21 cellular contexts compared by ENCODE assay signal in the genomic region with DNA sequence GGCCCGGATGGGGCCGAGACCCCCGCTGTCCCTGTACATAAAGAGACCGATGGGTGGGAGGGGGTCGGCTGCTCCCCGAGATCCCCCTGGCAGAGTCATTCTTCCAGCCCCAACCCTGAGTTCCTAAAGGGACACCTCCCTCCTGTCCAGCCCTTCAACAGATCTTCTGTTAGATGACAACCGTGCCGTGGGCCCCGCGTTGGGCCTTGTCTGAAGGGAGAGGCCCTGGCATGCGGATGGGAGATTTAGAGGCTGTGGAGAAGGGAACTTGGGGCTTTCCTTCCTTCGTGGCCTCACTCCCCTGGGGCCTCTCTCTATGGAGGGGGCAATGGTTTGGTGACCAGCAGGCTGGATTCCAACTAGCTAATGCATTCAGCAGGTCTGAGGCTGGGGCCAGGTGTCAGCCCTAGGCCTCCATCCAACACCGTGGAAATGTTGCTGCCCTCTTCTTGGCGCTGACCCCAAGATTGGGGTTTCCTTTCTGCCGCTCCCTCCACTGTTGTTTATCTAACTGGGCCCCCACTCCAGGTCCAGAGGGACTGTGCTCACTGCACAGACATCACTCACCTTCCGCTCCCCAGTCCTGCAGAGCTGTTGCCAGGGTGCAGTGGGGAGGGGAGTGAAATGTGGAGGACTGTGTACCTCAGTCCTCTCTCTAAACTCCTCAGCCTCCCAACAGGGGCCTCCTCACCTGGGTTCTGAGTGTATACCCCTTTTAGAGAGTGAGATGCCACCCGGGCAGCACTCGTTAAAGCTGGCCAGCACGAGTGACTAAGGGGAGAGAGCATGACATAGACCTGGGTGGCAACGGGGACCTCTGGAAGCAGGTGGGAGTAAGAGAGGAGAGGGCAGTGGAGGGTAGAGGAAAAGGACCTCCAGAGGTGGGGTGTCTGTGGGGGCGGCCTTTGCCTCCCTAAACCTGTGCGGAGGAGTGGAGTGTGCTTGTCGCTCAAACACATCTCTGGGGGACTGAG. TPM values are rescaled to one million over a fixed set of nuclear protein-coding genes. Genes with fewer than 3 reads are reported as not detected.
DNase-seq lines count a peak whose midpoint lies in the region; ATAC-seq, FAIRE-seq and TF ChIP-seq lines count a peak whose summit lies in the region.
"Had no signal": no experiment of that assay in that cellular context is flagged by ENCODE, and none has a peak within 500 bp of the region (broad histone marks: within the 10 kb centered on the region; RNA-seq: fewer than 3 reads in every experiment).

No MANE protein-coding gene starts in this region.

- peaks cover 7% of the 10 kb centered on the region for H3K4me1 Mint-ChIP-seq in activated naive CD8-positive, alpha-beta T cell (ENCODE audit: low read depth)
- no peaks in the 10 kb centered on the region for H3K4me1 Mint-ChIP-seq in activated naive CD8-positive, alpha-beta T cell treated with anti-CD3 and anti-CD28 coated beads for 36 hours
- peaks cover 6% of the 10 kb centered on the region for H3K4me1 Mint-ChIP-seq in stimulated activated effector memory CD8-positive, alpha-beta T cell treated with anti-CD3 and anti-CD28 coated beads, Interleukin-12 subunit alpha, Interleukin-12 subunit beta, amount 100 ng/mL, for 72 hours
- H3K4me1 Mint-ChIP-seq: nephron had no signal

- H3K36me3 ChIP-seq in bronchial epithelial cell (ENCODE audit: control insufficient read depth, insufficient read depth, low read length): no peaks in the 10 kb centered on the region

- no peak for TF ChIP-seq CTCF in bronchial epithelial cell (IDR thresholded peaks at IDR 0.05; ENCODE audit: insufficient read depth, low read length, severe bottlenecking)

- H3K9me3 Mint-ChIP-seq in activated naive CD8-positive, alpha-beta T cell (ENCODE audit: low read depth): no peaks in the 10 kb centered on the region
- H3K9me3 Mint-ChIP-seq in activated naive CD8-positive, alpha-beta T cell treated with anti-CD3 and anti-CD28 coated beads for 36 hours: no peaks in the 10 kb centered on the region
- H3K9me3 Mint-ChIP-seq in stimulated activated effector memory CD8-positive, alpha-beta T cell treated with anti-CD3 and anti-CD28 coated beads, Interleukin-12 subunit alpha, Interleukin-12 subunit beta, amount 100 ng/mL, for 72 hours: no peaks in the 10 kb centered on the region
- H3K9me3 Mint-ChIP-seq: activated CD4-positive, alpha-beta memory T cell treated with anti-CD3 and anti-CD28 coated beads, Interleukin-2, amount 10 ng/mL, durations not matched to agents 7 days and 5 days; nephron had no signal

- no peak for ATAC-seq in stimulated activated effector memory CD8-positive, alpha-beta T cell treated with anti-CD3 and anti-CD28 coated beads, Interleukin-12 subunit alpha, Interleukin-12 subunit beta, amount 100 ng/mL, for 72 hours
- no peak for ATAC-seq in HG03159 (IDR thresholded peaks at IDR 0.05; ENCODE audit: unreplicated experiment)
- ATAC-seq: sciatic nerve had no signal

- peak; percentile 32 for FAIRE-seq in bronchial epithelial cell (lab: Jason Lieb, UNC)
- FAIRE-seq: A204.1, GM12892, GM19239, HTR-8/SVneo had no signal

- peaks cover 24% of the 10 kb centered on the region for H3K27me3 ChIP-seq in bronchial epithelial cell (ENCODE audit: control insufficient read depth, insufficient read depth, low read length)

- no peak overlapping the region for H3K27ac Mint-ChIP-seq in activated naive CD8-positive, alpha-beta T cell
- no peak overlapping the region for H3K27ac Mint-ChIP-seq in activated naive CD8-positive, alpha-beta T cell treated with anti-CD3 and anti-CD28 coated beads for 36 hours
- H3K27ac Mint-ChIP-seq in stimulated activated effector memory CD8-positive, alpha-beta T cell treated with anti-CD3 and anti-CD28 coated beads, Interleukin-12 subunit alpha, Interleukin-12 subunit beta, amount 100 ng/mL, for 72 hours: no peak overlapping the region
- H3K27ac Mint-ChIP-seq: activated CD4-positive, alpha-beta memory T cell treated with anti-CD3 and anti-CD28 coated beads, Interleukin-2, amount 10 ng/mL, durations not matched to agents 7 days and 5 days; nephron had no signal

- peaks cover 30% of the 10 kb centered on the region for H3K27me3 Mint-ChIP-seq in activated naive CD8-positive, alpha-beta T cell
- peaks cover 52% of the 10 kb centered on the region for H3K27me3 Mint-ChIP-seq in activated naive CD8-positive, alpha-beta T cell treated with anti-CD3 and anti-CD28 coated beads for 36 hours

- no peak for DNase-seq in activated naive CD8-positive, alpha-beta T cell treated with anti-CD3 and anti-CD28 coated beads for 36 hours
- DNase-seq in bronchial epithelial cell (ENCODE audit: low read depth) (no peak), NCI-H526 treated with DMSO at 0.1 percent for 48 hours (lab: John Stamatoyannopoulos, UW) (no peak)
- no peak for DNase-seq in stimulated activated effector memory CD8-positive, alpha-beta T cell treated with anti-CD3 and anti-CD28 coated beads, Interleukin-12 subunit alpha, Interleukin-12 subunit beta, amount 100 ng/mL, for 72 hours (ENCODE audit: low spot score in 2 of 2)
- DNase-seq: activated CD4-positive, alpha-beta memory T cell treated with anti-CD3 and anti-CD28 coated beads, Interleukin-2, amount 10 ng/mL, durations not matched to agents 7 days and 5 days; anterior cingulate cortex; central memory CD4-positive, alpha-beta T cell; COR-L47; mesendoderm; NCI-H1694 treated with DMSO at 0.1 percent for 48 hours; NCI-H69 had no signal

- H3K36me3 Mint-ChIP-seq in activated naive CD8-positive, alpha-beta T cell: no peaks in the 10 kb centered on the region
- no peaks in the 10 kb centered on the region for H3K36me3 Mint-ChIP-seq in activated naive CD8-positive, alpha-beta T cell treated with anti-CD3 and anti-CD28 coated beads for 36 hours
- no peaks in the 10 kb centered on the region for H3K36me3 Mint-ChIP-seq in stimulated activated effector memory CD8-positive, alpha-beta T cell treated with anti-CD3 and anti-CD28 coated beads, Interleukin-12 subunit alpha, Interleukin-12 subunit beta, amount 100 ng/mL, for 72 hours

- H3K4me3 Mint-ChIP-seq in activated naive CD8-positive, alpha-beta T cell: peak overlapping the region; percentile 38
- no peak overlapping the region for H3K4me3 Mint-ChIP-seq in activated naive CD8-positive, alpha-beta T cell treated with anti-CD3 and anti-CD28 coated beads for 36 hours
- peak overlapping the region; percentile 17 for H3K4me3 Mint-ChIP-seq in stimulated activated effector memory CD8-positive, alpha-beta T cell treated with anti-CD3 and anti-CD28 coated beads, Interleukin-12 subunit alpha, Interleukin-12 subunit beta, amount 100 ng/mL, for 72 hours
- H3K4me3 Mint-ChIP-seq: activated CD4-positive, alpha-beta memory T cell treated with anti-CD3 and anti-CD28 coated beads, Interleukin-2, amount 10 ng/mL, durations not matched to agents 7 days and 5 days; nephron had no signal

- no peak overlapping the region for H3K4me3 ChIP-seq in bronchial epithelial cell (ENCODE audit: low read depth, low read length)

RNA-seq across cellular contexts. Expression of a gene that starts 6.7 kb away (rescaled TPM):
- not detected for total RNA-seq in activated naive CD8-positive, alpha-beta T cell treated with anti-CD3 and anti-CD28 coated beads for 36 hours
- not detected in 2 replicates for total RNA-seq in bronchial epithelial cell
- total RNA-seq: activated CD4-positive, alpha-beta memory T cell treated with anti-CD3 and anti-CD28 coated beads, Interleukin-2, amount 10 ng/mL, durations not matched to agents 7 days and 5 days; GM23248; sciatic nerve; subcutaneous adipose tissue had no signal

RNA-seq across cellular contexts. Expression of a gene that starts 11.6 kb away (rescaled TPM):
- total RNA-seq in activated naive CD8-positive, alpha-beta T cell treated with anti-CD3 and anti-CD28 coated beads for 36 hours: 10 to 100 TPM; 22.7 to 24.8 TPM
- 3.3 and 5.3 TPM in 2 replicates for total RNA-seq in bronchial epithelial cell

RNA-seq across cellular contexts. Expression of a gene that starts 19.6 kb away (rescaled TPM):
- 10 to 100 TPM; 22.8 to 24.9 TPM for total RNA-seq in activated naive CD8-positive, alpha-beta T cell treated with anti-CD3 and anti-CD28 coated beads for 36 hours
- 50.4 and 52.9 TPM in 2 replicates for total RNA-seq in bronchial epithelial cell

RNA-seq across cellular contexts. Expression of a gene that starts 30.1 kb away (rescaled TPM):
- 1,000 to 10,000 TPM; 2,498 to 2,524 TPM for total RNA-seq in activated naive CD8-positive, alpha-beta T cell treated with anti-CD3 and anti-CD28 coated beads for 36 hours
- 200 and 396 TPM in 2 replicates for total RNA-seq in bronchial epithelial cell

RNA-seq across cellular contexts. Expression of a gene that starts 36.2 kb away (rescaled TPM):
- total RNA-seq in activated naive CD8-positive, alpha-beta T cell treated with anti-CD3 and anti-CD28 coated beads for 36 hours: 10 to 100 TPM; 20.5 to 22.0 TPM
- 9.5 and 12.4 TPM in 2 replicates for total RNA-seq in bronchial epithelial cell
